ENCODE assay signal across 11 cellular contexts in the genomic region with DNA sequence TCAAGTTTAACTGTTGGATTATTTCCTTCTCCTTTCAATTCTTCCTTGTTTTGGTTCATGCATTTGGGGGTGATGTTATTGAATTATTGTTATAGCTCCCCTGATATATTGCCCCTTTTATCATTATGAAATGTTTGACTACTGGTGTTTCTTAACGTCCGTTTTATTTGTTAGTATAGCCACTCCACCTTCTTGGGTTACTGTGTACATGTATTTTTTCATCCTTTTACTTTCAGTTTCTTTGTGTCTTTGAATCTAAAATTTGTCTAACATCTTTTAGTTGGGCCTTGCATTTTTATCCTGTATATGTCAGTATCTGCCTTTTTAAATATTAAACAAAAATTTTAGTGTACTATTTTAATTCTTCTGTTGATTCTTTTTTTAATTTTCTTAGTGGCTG.
DNase-seq lines count a peak whose midpoint lies in the region; ATAC-seq, FAIRE-seq and TF ChIP-seq lines count a peak whose summit lies in the region.
"Had no signal": no experiment of that assay in that cellular context is flagged by ENCODE, and none has a peak within 500 bp of the region (broad histone marks: within the 10 kb centered on the region; RNA-seq: fewer than 3 reads in every experiment).

No MANE protein-coding gene starts in this region.

- TF ChIP-seq CTCF in fibroblast of the aortic adventitia (IDR thresholded peaks at IDR 0.05; ENCODE audit: insufficient read depth, low read length) (no peak), body of pancreas (IDR thresholded peaks at IDR 0.05) (no peak)

- peak overlapping the region; percentile 89 for H3K27ac Mint-ChIP-seq in activated T-cell treated with anti-CD3 and anti-CD28 coated beads, Interleukin-2, amount 50 U/mL, for 72 hours
- peak overlapping the region; percentile 74 for H3K27ac Mint-ChIP-seq in activated CD4-positive, alpha-beta memory T cell treated with anti-CD3 and anti-CD28 coated beads, Interleukin-2, amount 10 ng/mL, durations not matched to agents 7 days and 5 days
- peak overlapping the region in 1 of 2 donors; percentile 87 for H3K27ac Mint-ChIP-seq in stimulated activated naive CD8-positive, alpha-beta T cell treated with anti-CD3 and anti-CD28 coated beads, Interleukin-15, amount 100 ng/mL, for 72 hours

- intact Hi-C loops in body of pancreas (cut with DNase I), result no loop called here

- H3K4me1 Mint-ChIP-seq in activated T-cell treated with anti-CD3 and anti-CD28 coated beads, Interleukin-2, amount 50 U/mL, for 72 hours (ENCODE audit: low read depth), result peaks cover 37% of the 10 kb centered on the region
- H3K4me1 Mint-ChIP-seq in activated CD4-positive, alpha-beta memory T cell treated with anti-CD3 and anti-CD28 coated beads, Interleukin-2, amount 10 ng/mL, durations not matched to agents 7 days and 5 days, result peaks cover 28% of the 10 kb centered on the region
- peaks cover 25% of the 10 kb centered on the region for H3K4me1 Mint-ChIP-seq in stimulated activated naive CD8-positive, alpha-beta T cell treated with anti-CD3 and anti-CD28 coated beads, Interleukin-15, amount 100 ng/mL, for 72 hours

- peaks cover 7 to 27% of the 10 kb centered on the region in 2 donors for H3K36me3 Mint-ChIP-seq in activated T-cell treated with anti-CD3 and anti-CD28 coated beads, Interleukin-2, amount 50 U/mL, for 72 hours (ENCODE audit: insufficient read depth in 2 of 2)
- peaks cover 60% of the 10 kb centered on the region for H3K36me3 Mint-ChIP-seq in activated CD4-positive, alpha-beta memory T cell treated with anti-CD3 and anti-CD28 coated beads, Interleukin-2, amount 10 ng/mL, durations not matched to agents 7 days and 5 days (ENCODE audit: low read depth)

- H3K27me3 Mint-ChIP-seq in activated T-cell treated with anti-CD3 and anti-CD28 coated beads, Interleukin-2, amount 50 U/mL, for 72 hours (ENCODE audit: low read depth), result no peaks in the 10 kb centered on the region
- H3K27me3 Mint-ChIP-seq in activated CD4-positive, alpha-beta memory T cell treated with anti-CD3 and anti-CD28 coated beads, Interleukin-2, amount 10 ng/mL, durations not matched to agents 7 days and 5 days, result no peaks in the 10 kb centered on the region
- no peaks in the 10 kb centered on the region for H3K27me3 Mint-ChIP-seq in stimulated activated naive CD8-positive, alpha-beta T cell treated with anti-CD3 and anti-CD28 coated beads, Interleukin-15, amount 100 ng/mL, for 72 hours

- H3K4me3 Mint-ChIP-seq in activated T-cell treated with anti-CD3 and anti-CD28 coated beads, Interleukin-2, amount 50 U/mL, for 72 hours, result peak overlapping the region; percentile 33 to 80
- H3K4me3 Mint-ChIP-seq in activated CD4-positive, alpha-beta memory T cell treated with anti-CD3 and anti-CD28 coated beads, Interleukin-2, amount 10 ng/mL, durations not matched to agents 7 days and 5 days, result peak overlapping the region; percentile 68
- peak overlapping the region; percentile 32 to 57 for H3K4me3 Mint-ChIP-seq in stimulated activated naive CD8-positive, alpha-beta T cell treated with anti-CD3 and anti-CD28 coated beads, Interleukin-15, amount 100 ng/mL, for 72 hours

- no peak overlapping the region for H3K27ac ChIP-seq in body of pancreas
- H3K27ac ChIP-seq: coronary artery had no signal

- WGBS in body of pancreas, 2 donors, result 39 to 42% methylated on average over 2 of the region's 2 CpGs

- no peak for DNase-seq in activated T-cell treated with anti-CD3 and anti-CD28 coated beads, Interleukin-2, amount 50 U/mL, for 72 hours
- DNase-seq in activated T-cell treated with anti-CD3 and anti-CD28 coated beads, Interleukin-2, amount 50 U/mL, for 1 hour, result no peak
- DNase-seq in activated CD4-positive, alpha-beta memory T cell treated with anti-CD3 and anti-CD28 coated beads, Interleukin-2, amount 10 ng/mL, durations not matched to agents 7 days and 5 days, result no peak
- DNase-seq in fibroblast of the aortic adventitia (ENCODE audit: low read depth) (peak; percentile 21), body of pancreas (no peak), NCI-H1694 treated with DMSO at 0.1 percent for 48 hours (lab: John Stamatoyannopoulos, UW) (no peak), GM19239 (ENCODE audit: insufficient read length, low spot score) (no peak)
- DNase-seq in stimulated activated naive CD8-positive, alpha-beta T cell treated with anti-CD3 and anti-CD28 coated beads, Interleukin-15, amount 100 ng/mL, for 72 hours, result no peak
- DNase-seq: NCI-H2171 treated with DMSO at 0.1 percent for 48 hours; stimulated activated CD4-positive, alpha-beta T cell treated with anti-CD3 and anti-CD28 coated beads, Interleukin-2, amount 100 ng/mL, for 48 hours had no signal

- FAIRE-seq in GM19239 (lab: Jason Lieb, UNC), result no peak

- no peaks in the 10 kb centered on the region for H3K27me3 ChIP-seq in body of pancreas

- no peaks in the 10 kb centered on the region for H3K9me3 Mint-ChIP-seq in activated T-cell treated with anti-CD3 and anti-CD28 coated beads, Interleukin-2, amount 50 U/mL, for 72 hours
- H3K9me3 Mint-ChIP-seq in activated CD4-positive, alpha-beta memory T cell treated with anti-CD3 and anti-CD28 coated beads, Interleukin-2, amount 10 ng/mL, durations not matched to agents 7 days and 5 days, result no peaks in the 10 kb centered on the region
- no peaks in the 10 kb centered on the region for H3K9me3 Mint-ChIP-seq in stimulated activated naive CD8-positive, alpha-beta T cell treated with anti-CD3 and anti-CD28 coated beads, Interleukin-15, amount 100 ng/mL, for 72 hours

- POLR2A ChIA-PET in activated CD4-positive, alpha-beta memory T cell treated with anti-CD3 and anti-CD28 coated beads, Interleukin-2, amount 10 ng/mL, durations not matched to agents 7 days and 5 days (lab: Charles Lee), result no interaction called here

- H3K9me3 ChIP-seq in body of pancreas, result no peaks in the 10 kb centered on the region

- peaks cover 5 to 7% of the 10 kb centered on the region in 2 donors for H3K36me3 ChIP-seq in body of pancreas (replicated peaks in 1 of 2; ENCODE audit: insufficient read depth in 1 of 2, low read depth in 2 of 2)

- no peak for ATAC-seq in activated T-cell treated with anti-CD3 and anti-CD28 coated beads, Interleukin-2, amount 50 U/mL, for 72 hours (replicated peaks in 1 of 2)
- ATAC-seq in stimulated activated naive CD8-positive, alpha-beta T cell treated with anti-CD3 and anti-CD28 coated beads, Interleukin-15, amount 100 ng/mL, for 72 hours, result no peak
- ATAC-seq in body of pancreas, result no peak

- CTCF ChIA-PET in activated CD4-positive, alpha-beta memory T cell treated with anti-CD3 and anti-CD28 coated beads, Interleukin-2, amount 10 ng/mL, durations not matched to agents 7 days and 5 days (lab: Charles Lee), result no interaction called here

- H3K4me3 ChIP-seq in fibroblast of the aortic adventitia (ENCODE audit: low read depth, low read length) (no peak overlapping the region), body of pancreas (no peak overlapping the region)
- H3K4me3 ChIP-seq: coronary artery had no signal

- no peaks in the 10 kb centered on the region for H3K4me1 ChIP-seq in body of pancreas

- no peak for TF ChIP-seq POLR2A in body of pancreas (IDR thresholded peaks at IDR 0.05)
